19 cellular contexts compared by ENCODE assay signal in the genomic region with DNA sequence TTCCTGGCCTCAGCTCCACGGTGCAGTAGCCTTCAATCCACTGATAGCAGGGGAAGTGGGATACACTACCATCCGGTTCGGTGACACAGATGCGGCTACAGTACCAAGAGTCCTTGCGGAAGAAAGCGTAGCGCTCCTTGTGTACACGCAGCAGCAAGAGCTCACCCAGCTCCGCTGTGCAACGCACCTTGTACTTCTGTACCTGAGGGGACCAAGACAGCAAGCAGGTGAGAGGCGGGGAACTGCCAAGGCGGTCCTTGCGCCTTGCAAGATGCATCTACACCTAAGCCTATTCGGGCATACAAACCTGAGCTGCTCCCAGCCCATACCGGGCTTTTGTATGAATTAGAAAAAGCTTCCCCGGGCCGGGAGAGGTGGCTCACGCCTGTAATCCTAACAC. TPM values are rescaled to one million over a fixed set of nuclear protein-coding genes. Genes with fewer than 3 reads are reported as not detected.
"Had no signal": no experiment of that assay in that cellular context is flagged by ENCODE, and none has a peak within 500 bp of the region (broad histone marks: within the 10 kb centered on the region; RNA-seq: fewer than 3 reads in every experiment).

No MANE protein-coding gene starts in this region.

- H3K27ac ChIP-seq: brain microvascular endothelial cell, psoas muscle had no signal

- H3K4me3 Mint-ChIP-seq: activated naive CD4-positive, alpha-beta T cell treated with anti-CD3 and anti-CD28 coated beads, Interleukin-2, amount 10 ng/mL, durations not matched to agents 7 days and 5 days had no signal

- ATAC-seq: activated CD8-positive, alpha-beta T cell treated with anti-CD3 and anti-CD28 coated beads, Interleukin-2, amount 10 ng/mL, durations not matched to agents 7 days and 5 days; psoas muscle; stimulated activated naive CD8-positive, alpha-beta T cell treated with anti-CD3 and anti-CD28 coated beads, Interleukin-15, Interleukin-2, amounts not matched to agents 100 U/mL and 50 U/mL, for 24 hours had no signal

- H3K9me3 ChIP-seq: psoas muscle had no signal

- H3K9me3 Mint-ChIP-seq: activated naive CD4-positive, alpha-beta T cell treated with anti-CD3 and anti-CD28 coated beads, Interleukin-2, amount 10 ng/mL, durations not matched to agents 7 days and 5 days; activated T-helper 2 cell treated with anti-CD3 and anti-CD28 coated beads, Interferon-gamma antibody, Interleukin-2, Interleukin-4, amounts not matched to agents 10 μg/mL and 5 μg/mL and 100 μg/mL, durations not matched to agents 14 hours and 24 hours and 36 hours; dendritic cell treated with granulocyte-macrophage colony-stimulating factor and Interleukin-4, amounts not matched to agents 40 ng/mL and 50 ng/mL, for 4 days had no signal

- DNase-seq: activated CD4-positive, alpha-beta T cell treated with anti-CD3 and anti-CD28 coated beads for 48 hours; activated CD8-positive, alpha-beta memory T cell treated with anti-CD3 and anti-CD28 coated beads, Interleukin-2, amount 50 U/mL, for 48 hours; activated CD8-positive, alpha-beta T cell treated with anti-CD3 and anti-CD28 coated beads, Interleukin-2, amount 10 ng/mL, durations not matched to agents 7 days and 5 days; activated naive CD4-positive, alpha-beta T cell treated with anti-CD3 and anti-CD28 coated beads, Interleukin-2, amount 10 ng/mL, durations not matched to agents 7 days and 5 days; amygdala; brain microvascular endothelial cell; cerebellar nuclear complex; hypothalamus; kidney glomerular epithelial cell; nucleus accumbens; psoas muscle; stimulated activated CD4-positive, alpha-beta T cell treated with anti-CD3 and anti-CD28 coated beads, Interleukin-2, amount 100 ng/mL, for 48 hours; stimulated activated CD8-positive, alpha-beta memory T cell treated with anti-CD3 and anti-CD28 coated beads, Interleukin-4, amount 100 ng/mL, for 48 hours; stimulated activated naive CD8-positive, alpha-beta T cell treated with anti-CD3 and anti-CD28 coated beads, Interleukin-15, Interleukin-2, amounts not matched to agents 100 U/mL and 50 U/mL, for 24 hours had no signal

- H3K36me3 ChIP-seq: brain microvascular endothelial cell had no signal

- H3K27ac Mint-ChIP-seq: activated CD8-positive, alpha-beta T cell treated with anti-CD3 and anti-CD28 coated beads, Interleukin-2, amount 10 ng/mL, durations not matched to agents 7 days and 5 days; activated naive CD4-positive, alpha-beta T cell treated with anti-CD3 and anti-CD28 coated beads, Interleukin-2, amount 10 ng/mL, durations not matched to agents 7 days and 5 days; activated T-helper 2 cell treated with anti-CD3 and anti-CD28 coated beads, Interferon-gamma antibody, Interleukin-2, Interleukin-4, amounts not matched to agents 10 μg/mL and 5 μg/mL and 100 μg/mL, durations not matched to agents 14 hours and 24 hours and 36 hours; dendritic cell treated with granulocyte-macrophage colony-stimulating factor and Interleukin-4, amounts not matched to agents 40 ng/mL and 50 ng/mL, for 4 days had no signal

RNA-seq across cellular contexts. Expression of gene ALOXE3, which starts 1.5 kb away (rescaled TPM):
- total RNA-seq: activated CD8-positive, alpha-beta T cell treated with anti-CD3 and anti-CD28 coated beads, Interleukin-2, amount 10 ng/mL, durations not matched to agents 7 days and 5 days; activated T-helper 2 cell treated with anti-CD3 and anti-CD28 coated beads, Interferon-gamma antibody, Interleukin-2, Interleukin-4, amounts not matched to agents 10 μg/mL and 5 μg/mL and 100 μg/mL, durations not matched to agents 14 hours and 24 hours and 36 hours; psoas muscle had no signal

RNA-seq across cellular contexts. Expression of gene HES7, which starts 7.1 kb away (rescaled TPM):
- total RNA-seq: lower leg skin, ureter had no signal

RNA-seq across cellular contexts. Expression of gene ALOX12B, which starts 29.3 kb away (rescaled TPM):
- total RNA-seq: psoas muscle, temporal lobe had no signal
- polyA plus RNA-seq: psoas muscle had no signal
